In genomic region chrX:17390325-17390992, GRCh38 we compare ENCODE assay signal across 18 cellular contexts. TPM values are rescaled to one million over a fixed set of nuclear protein-coding genes. Genes with fewer than 3 reads are reported as not detected.
"Had no signal": no experiment of that assay in that cellular context is flagged by ENCODE, and none has a peak within 500 bp of the region (broad histone marks: within the 10 kb centered on the region; RNA-seq: fewer than 3 reads in every experiment).

No MANE protein-coding gene starts in this region.

- H3K27ac ChIP-seq: ascending aorta, esophagus muscularis mucosa, prostate gland, sigmoid colon, thoracic aorta had no signal

- H3K9me3 ChIP-seq: ascending aorta, esophagus muscularis mucosa, prostate gland, sigmoid colon, thoracic aorta had no signal

- H3K27ac Mint-ChIP-seq: activated B cell treated with CpG ODN at 0.5 μM for 24 hours; activated naive CD8-positive, alpha-beta T cell treated with anti-CD3 and anti-CD28 coated beads, Interleukin-2, amount 50 U/mL, for 24 hours; mesothelial cell of epicardium; stimulated activated effector memory CD8-positive, alpha-beta T cell treated with anti-CD3 and anti-CD28 coated beads, Interleukin-12 subunit alpha, Interleukin-12 subunit beta, amount 100 ng/mL, for 72 hours had no signal

- H3K27me3 Mint-ChIP-seq: activated B cell treated with CpG ODN at 0.5 μM for 24 hours had no signal

- H3K36me3 ChIP-seq: ascending aorta, esophagus muscularis mucosa, prostate gland, sigmoid colon, thoracic aorta had no signal

- ATAC-seq: activated naive CD8-positive, alpha-beta T cell treated with anti-CD3 and anti-CD28 coated beads, Interleukin-2, amount 50 U/mL, for 24 hours; left cardiac atrium; stimulated activated effector memory CD8-positive, alpha-beta T cell treated with anti-CD3 and anti-CD28 coated beads, Interleukin-12 subunit alpha, Interleukin-12 subunit beta, amount 100 ng/mL, for 72 hours had no signal

- H3K4me3 ChIP-seq: ascending aorta, esophagus muscularis mucosa, lung, prostate gland, sigmoid colon, thoracic aorta had no signal

- H3K27me3 ChIP-seq: ascending aorta, esophagus muscularis mucosa, sigmoid colon had no signal

- DNase-seq: activated B cell treated with CpG ODN at 0.5 μM for 24 hours; activated CD4-positive, alpha-beta T cell treated with anti-CD3 and anti-CD28 coated beads for 48 hours; activated CD8-positive, alpha-beta memory T cell treated with anti-CD3 and anti-CD28 coated beads, Interleukin-2, amount 50 U/mL, for 48 hours; activated naive CD4-positive, alpha-beta T cell treated with Interleukin-2 at 50 U/mL for 16 hours; activated naive CD8-positive, alpha-beta T cell treated with anti-CD3 and anti-CD28 coated beads, Interleukin-2, amount 50 U/mL, for 24 hours; foreskin melanocyte; left cardiac atrium; sigmoid colon; stimulated activated CD4-positive, alpha-beta T cell treated with anti-CD3 and anti-CD28 coated beads, Interleukin-12 subunit alpha, Interleukin-12 subunit beta, amount 100 ng/mL, for 4 hours; SW 1271 had no signal

- H3K4me1 Mint-ChIP-seq: activated B cell treated with CpG ODN at 0.5 μM for 24 hours; activated naive CD8-positive, alpha-beta T cell treated with anti-CD3 and anti-CD28 coated beads, Interleukin-2, amount 50 U/mL, for 24 hours; neural crest cell; stimulated activated effector memory CD8-positive, alpha-beta T cell treated with anti-CD3 and anti-CD28 coated beads, Interleukin-12 subunit alpha, Interleukin-12 subunit beta, amount 100 ng/mL, for 72 hours had no signal

- H3K36me3 Mint-ChIP-seq: mesothelial cell of epicardium; stimulated activated effector memory CD8-positive, alpha-beta T cell treated with anti-CD3 and anti-CD28 coated beads, Interleukin-12 subunit alpha, Interleukin-12 subunit beta, amount 100 ng/mL, for 72 hours had no signal

- H3K4me1 ChIP-seq: ascending aorta, esophagus muscularis mucosa, prostate gland, sigmoid colon had no signal

- H3K9me3 Mint-ChIP-seq: activated B cell treated with CpG ODN at 0.5 μM for 24 hours; mesothelial cell of epicardium; neural crest cell; stimulated activated effector memory CD8-positive, alpha-beta T cell treated with anti-CD3 and anti-CD28 coated beads, Interleukin-12 subunit alpha, Interleukin-12 subunit beta, amount 100 ng/mL, for 72 hours had no signal

- H3K4me3 Mint-ChIP-seq: activated B cell treated with CpG ODN at 0.5 μM for 24 hours; activated naive CD8-positive, alpha-beta T cell treated with anti-CD3 and anti-CD28 coated beads, Interleukin-2, amount 50 U/mL, for 24 hours; mesothelial cell of epicardium; neural crest cell; stimulated activated effector memory CD8-positive, alpha-beta T cell treated with anti-CD3 and anti-CD28 coated beads, Interleukin-12 subunit alpha, Interleukin-12 subunit beta, amount 100 ng/mL, for 72 hours had no signal

RNA-seq across cellular contexts. Expression of gene NHS, which starts 15.5 kb away (rescaled TPM):
- total RNA-seq: activated B cell treated with CpG ODN at 0.5 μM for 24 hours had no signal
